Comparison of ENCODE assay signal across 11 cellular contexts in genomic region chr16:16042076-16042475, GRCh38.
DNase-seq lines count a peak whose midpoint lies in the region; ATAC-seq and TF ChIP-seq lines count a peak whose summit lies in the region.
"Had no signal": no experiment of that assay in that cellular context is flagged by ENCODE, and none has a peak within 500 bp of the region (broad histone marks: within the 10 kb centered on the region; RNA-seq: fewer than 3 reads in every experiment).

No MANE protein-coding gene starts in this region.

- no peak overlapping the region for H3K4me3 ChIP-seq in fibroblast of mammary gland (ENCODE audit: control insufficient read depth, low read depth, low read length)
- H3K4me3 ChIP-seq in retinal pigment epithelial cell (ENCODE audit: low read length), result no peak overlapping the region

- no peak for TF ChIP-seq CTCF in fibroblast of mammary gland (conservative IDR thresholded peaks at IDR 0.05; ENCODE audit: control insufficient read depth, insufficient read depth, low read depth, low read length)
- no peak for TF ChIP-seq CTCF in retinal pigment epithelial cell (conservative IDR thresholded peaks at IDR 0.05; ENCODE audit: low read depth, low read length)

- no peak for ATAC-seq in HG02870 (IDR thresholded peaks at IDR 0.05; ENCODE audit: unreplicated experiment)

- DNase-seq in GM04503 (ENCODE audit: low read depth) (peak; percentile 78), RPMI7951 (ENCODE audit: low read depth) (peak; percentile 89), fibroblast of mammary gland (ENCODE audit: low read depth) (peak; percentile 70), retinal pigment epithelial cell (ENCODE audit: low read depth) (peak; percentile 99), DMS79 (lab: John Stamatoyannopoulos, UW) (no peak), Kasumi-1 (lab: John Stamatoyannopoulos, UW) (no peak), DMS79 treated with DMSO at 0.1 percent for 48 hours (lab: John Stamatoyannopoulos, UW) (no peak)
- DNase-seq: aorta; NCI-H510A; stimulated activated CD4-positive, alpha-beta T cell treated with anti-CD3 and anti-CD28 coated beads, Interleukin-15, amount 100 ng/mL, for 24 hours had no signal

Comparison
In these comparisons a context has a peak if more than half of its experiments do, and no peak if none do; other contexts are left out.
1. DNase-seq: peak in GM04503 (single experiment), RPMI7951 (single experiment), fibroblast of mammary gland (single experiment) and retinal pigment epithelial cell (single experiment); none in DMS79 (single experiment), Kasumi-1 (0 of 2) and DMS79 treated with DMSO at 0.1 percent for 48 hours (single experiment).